ENCODE assay signal across 1 cellular context in genomic region chr20:48610996-48611395, GRCh38.
TF ChIP-seq lines count a peak whose summit lies in the region.

No MANE protein-coding gene starts in this region.

TF ChIP-seq in K562, 482 proteins besides CTCF, POLR2A, EP300 and RAD21 (continued from another document):
- no peak for TF ChIP-seq ZBED1 (IDR thresholded peaks at IDR 0.05)
- peak; percentile 79 for TF ChIP-seq ZBTB40 (IDR thresholded peaks at IDR 0.05)
- TF ChIP-seq ZBTB40 (CRISPR knock-in tag; IDR thresholded peaks at IDR 0.05) = no peak
- TF ChIP-seq THRB (CRISPR knock-in tag; conservative IDR thresholded peaks at IDR 0.05) = no peak
- TF ChIP-seq E2F4 (CRISPR knock-in tag; IDR thresholded peaks at IDR 0.05; ENCODE audit: low read depth) = no peak
- TF ChIP-seq GTF2B (IDR thresholded peaks at IDR 0.05; ENCODE audit: extremely low read depth, insufficient read length) = no peak
